28 cellular contexts compared by ENCODE assay signal in genomic region chr13:80362488-80362887, GRCh38. TPM values are rescaled to one million over a fixed set of nuclear protein-coding genes. Genes with fewer than 3 reads are reported as not detected.
DNase-seq lines count a peak whose midpoint lies in the region; ATAC-seq, FAIRE-seq and TF ChIP-seq lines count a peak whose summit lies in the region.
"Had no signal": no experiment of that assay in that cellular context is flagged by ENCODE, and none has a peak within 500 bp of the region (broad histone marks: within the 10 kb centered on the region; RNA-seq: fewer than 3 reads in every experiment).

No MANE protein-coding gene starts in this region.

- no peak overlapping the region for H3K9ac ChIP-seq in rectal smooth muscle tissue (ENCODE audit: low read length)

- H3K9me3 ChIP-seq in cardiac muscle cell (ENCODE audit: low read depth) (no peaks in the 10 kb centered on the region), right cardiac atrium (ENCODE audit: control insufficient read depth, low read length) (no peaks in the 10 kb centered on the region), Panc1 (ENCODE audit: control insufficient read depth, insufficient read depth, low read depth, low read length) (no peaks in the 10 kb centered on the region)
- H3K9me3 ChIP-seq: esophagus squamous epithelium, prostate gland, suprapubic skin had no signal

- H3K27me3 ChIP-seq in cardiac muscle cell (no peaks in the 10 kb centered on the region), right cardiac atrium (ENCODE audit: control insufficient read depth, insufficient read depth) (no peaks in the 10 kb centered on the region), Panc1 (ENCODE audit: control insufficient read depth, insufficient read depth, low read length) (no peaks in the 10 kb centered on the region), rectal smooth muscle tissue (ENCODE audit: control insufficient read depth, insufficient read depth, low read length) (no peaks in the 10 kb centered on the region)
- H3K27me3 ChIP-seq: esophagus squamous epithelium, foreskin keratinocyte, suprapubic skin had no signal

- no peak overlapping the region for H3K4me3 ChIP-seq in cardiac muscle cell
- H3K4me3 ChIP-seq in right cardiac atrium (ENCODE audit: low read length), result no peak overlapping the region
- H3K4me3 ChIP-seq in Panc1 (ENCODE audit: low read depth in 2 of 2, low read length in 2 of 2), result no peak overlapping the region
- no peak overlapping the region for H3K4me3 ChIP-seq in rectal smooth muscle tissue (ENCODE audit: low read length)
- H3K4me3 ChIP-seq: esophagus squamous epithelium, prostate gland, suprapubic skin had no signal

- POLR2A ChIA-PET in Panc1 (lab: Charles Lee), result interaction anchor here (1.0 kb wide), 1 partner anchor 21 kb away, joined by 4 read pairs; the partner anchor contains the start of gene SPRY2

- ATAC-seq in right cardiac atrium (no peak), Panc1 (no peak), left colon (peak; percentile 92), GM21367 (IDR thresholded peaks at IDR 0.05; ENCODE audit: unreplicated experiment) (no peak)

- CTCF ChIA-PET in Panc1 (lab: Charles Lee), result interaction anchor here (0.6 kb wide), 1 partner anchor 77 kb away, joined by 4 read pairs; no protein-coding TSS in a partner anchor

- peaks cover 49% of the 10 kb centered on the region for H3K4me1 ChIP-seq in cardiac muscle cell (ENCODE audit: low read depth)
- H3K4me1 ChIP-seq in right cardiac atrium (ENCODE audit: control insufficient read depth, insufficient read depth, low read length), result peaks cover 3% of the 10 kb centered on the region
- peaks cover 24% of the 10 kb centered on the region for H3K4me1 ChIP-seq in Panc1 (ENCODE audit: control insufficient read depth, insufficient read depth, low read length)
- H3K4me1 ChIP-seq in rectal smooth muscle tissue (ENCODE audit: control insufficient read depth, insufficient read depth, low read length), result no peaks in the 10 kb centered on the region
- H3K4me1 ChIP-seq: prostate gland, suprapubic skin had no signal

- no TSS peak for BruUV-seq in Panc1 (replicated peaks; lab: Mats Ljungman, UMichigan)

- TF ChIP-seq CTCF in cardiac muscle cell (IDR thresholded peaks at IDR 0.05; ENCODE audit: low read depth, low read length) (no peak), Panc1 (IDR thresholded peaks at IDR 0.05) (no peak)

- H3K36me3 ChIP-seq in cardiac muscle cell (no peaks in the 10 kb centered on the region), Panc1 (ENCODE audit: control insufficient read depth, insufficient read depth, low read length) (no peaks in the 10 kb centered on the region), rectal smooth muscle tissue (ENCODE audit: control insufficient read depth, insufficient read depth, low read length) (no peaks in the 10 kb centered on the region)
- H3K36me3 ChIP-seq: esophagus squamous epithelium, prostate gland, suprapubic skin had no signal

- intact Hi-C loops in right cardiac atrium (cut with DNase I), result loop anchor here in 1 of 4 donors (10.0 kb wide), 1 partner anchor 192 kb away; no protein-coding TSS in a partner anchor
- intact Hi-C loops in Panc1 (cut with micrococcal nuclease; ENCODE audit: unreplicated experiment), result no loop called here
- intact Hi-C loops in left colon (cut with DNase I, micrococcal nuclease), result loop anchor here in 1 of 2 donors (10.0 kb wide), 2 partner anchors 588 to 688 kb away; no protein-coding TSS in a partner anchor

- in situ Hi-C loops in Panc1 (cut with HindIII; ENCODE audit: low pct_unique_long_range_greater_than_20kb, low sequenced_read_pairs), result no loop called here

- H3K27ac ChIP-seq in cardiac muscle cell (peak overlapping the region; percentile 81), right cardiac atrium (ENCODE audit: low read length) (no peak overlapping the region), Panc1 (ENCODE audit: low read length) (peak overlapping the region; percentile 64), rectal smooth muscle tissue (ENCODE audit: low read depth, low read length) (peak overlapping the region; percentile 1)
- H3K27ac ChIP-seq: 22Rv1, C4-2B, esophagus squamous epithelium, foreskin keratinocyte, HL-60, prostate gland, suprapubic skin had no signal

- DNase-seq in cardiac muscle cell (ENCODE audit: low read depth in 1 of 2, low spot score in 1 of 2) (no peak), right cardiac atrium (no peak), Panc1 (ENCODE audit: low read depth, low spot score) (no peak), left colon (no peak), iPS-NIHi11 (ENCODE audit: low spot score) (no peak), RCC 7860 (ENCODE audit: low spot score) (no peak)
- DNase-seq: activated CD4-positive, alpha-beta memory T cell treated with anti-CD3 and anti-CD28 coated beads, Interleukin-2, amount 10 ng/mL, durations not matched to agents 7 days and 5 days; activated CD8-positive, alpha-beta memory T cell treated with anti-CD3 and anti-CD28 coated beads, Interleukin-2, amount 50 U/mL, for 4 hours; activated naive CD4-positive, alpha-beta T cell treated with anti-CD3 and anti-CD28 coated beads for 36 hours; Calu3; DMS79; esophagus squamous epithelium; HCEC 1CT; NCI-H1436 treated with DMSO at 0.1 percent for 48 hours; NCI-H446 treated with DMSO at 0.1 percent for 48 hours; NCI-H774 had no signal

- WGBS in right cardiac atrium, result 74% methylated on average over 4 of the region's 4 CpGs

- FAIRE-seq in RCC 7860 (lab: Jason Lieb, UNC), result no peak
- FAIRE-seq: endometrium, G401.6, urothelium cell line had no signal

RNA-seq across cellular contexts. Expression of gene SPRY2, which starts 21.6 kb away (rescaled TPM):
- total RNA-seq in cardiac muscle cell (67.8 and 73.1 TPM in 2 replicates), right cardiac atrium (10 to 100 TPM; 27.9 to 37.7 (median 35.6) TPM), Panc1 (2021; ENCODE audit: unreplicated experiment) (18.2 TPM), left colon (10 to 100 TPM; 52.4 to 66.8 TPM)
- polyA plus RNA-seq in cardiac muscle cell (132 and 142 TPM in 2 replicates), right cardiac atrium (23.2 TPM)
- polyA plus RNA-seq in Panc1 (2012; ENCODE audit: insufficient read length), result 18.8 TPM
- total RNA-seq: activated CD4-positive, alpha-beta memory T cell treated with anti-CD3 and anti-CD28 coated beads, Interleukin-2, amount 10 ng/mL, durations not matched to agents 7 days and 5 days; OCI-LY7 had no signal
